7 cellular contexts compared by ENCODE assay signal in genomic region chr16:11784980-11785599, GRCh38. TPM values are rescaled to one million over a fixed set of nuclear protein-coding genes. Genes with fewer than 3 reads are reported as not detected.
A peak's percentile ranks its signal among the peaks of the same experiment; 100 is the strongest.
DNase-seq lines count a peak whose midpoint lies in the region; ATAC-seq, FAIRE-seq and TF ChIP-seq lines count a peak whose summit lies in the region.
"Not testable (repeated sequence)": the region's sequence is repeated elsewhere in the genome, so short reads cannot be mapped to it uniquely, and the experiment has no call there.

No MANE protein-coding gene starts in this region.

- peak overlapping the region; percentile 19; the same call in 1 of the 2 replicates for H2BK120ac ChIP-seq in IMR-90 (ENCODE audit: low read depth, low read length)
- H2BK120ac ChIP-seq in trophoblast cell (ENCODE audit: insufficient read depth, low read length, poor library complexity) = not testable (repeated sequence)

- not testable (repeated sequence) for H3K56ac ChIP-seq in IMR-90 (ENCODE audit: extremely low read depth, insufficient read depth, low read length)

- intact Hi-C loops in IMR-90 (cut with micrococcal nuclease); HepG2 (cut with micrococcal nuclease; ENCODE audit: unreplicated experiment): not testable (repeated sequence)
- intact Hi-C loops in tibial artery (cut with DNase I; ENCODE audit: low total_unique reads) = loop anchor here (5.0 kb wide), 1 partner anchor 528 kb away; the partner anchor contains the start of gene SOCS1

- not testable (repeated sequence) for TF ChIP-seq POLR2A in IMR-90 (IDR thresholded peaks at IDR 0.05; ENCODE audit: low read depth, low read length); HepG2 (IDR thresholded peaks at IDR 0.05; ENCODE audit: insufficient read depth in 1 of 2, low read depth in 2 of 2, low read length in 2 of 2)

- not testable (repeated sequence) for H2BK5ac ChIP-seq in IMR-90 (ENCODE audit: low read depth, low read length, poor library complexity, severe bottlenecking); trophoblast cell (ENCODE audit: low read depth, low read length, poor library complexity)

- H3K9me3 Mint-ChIP-seq in T-helper 1 cell treated with Interleukin-12 subunit alpha and Interleukin-12 subunit beta and Interleukin-4 antibody, amounts not matched to agents 30 μg/mL and 1 μg/mL, for 36 hours; activated T-cell treated with anti-CD3 and anti-CD28 coated beads, Interleukin-2, amount 50 U/mL, for 24 hours; activated naive CD8-positive, alpha-beta T cell treated with anti-CD3 and anti-CD28 coated beads, Interleukin-2, amount 10 ng/mL, durations not matched to agents 7 days and 5 days: not testable (repeated sequence)

- peak overlapping the region; percentile 95 for H3K27ac Mint-ChIP-seq in T-helper 1 cell treated with Interleukin-12 subunit alpha and Interleukin-12 subunit beta and Interleukin-4 antibody, amounts not matched to agents 30 μg/mL and 1 μg/mL, for 36 hours
- peak overlapping the region; percentile 87 for H3K27ac Mint-ChIP-seq in activated T-cell treated with anti-CD3 and anti-CD28 coated beads, Interleukin-2, amount 50 U/mL, for 24 hours
- H3K27ac Mint-ChIP-seq in activated naive CD8-positive, alpha-beta T cell treated with anti-CD3 and anti-CD28 coated beads, Interleukin-2, amount 10 ng/mL, durations not matched to agents 7 days and 5 days = peak overlapping the region; percentile 92

- CTCF ChIA-PET in IMR-90 (lab: Yijun Ruan, JAX) = interaction anchor here (1.0 kb wide), 1 partner anchor 12 kb away, joined by 12 read pairs; no protein-coding TSS in a partner anchor
- CTCF ChIA-PET in HepG2 (lab: Yijun Ruan, JAX; ENCODE audit: low intra/inter-chr PET ratio, low total read pairs) = not testable (repeated sequence)

- H3K9me1 ChIP-seq in IMR-90 (ENCODE audit: insufficient read depth, low read length) = peaks cover 13% of the 10 kb centered on the region

- H2BK12ac ChIP-seq in trophoblast cell (ENCODE audit: low read length) = peak overlapping the region; percentile 33

- not testable (repeated sequence) for H3K14ac ChIP-seq in IMR-90 (replicated peaks; ENCODE audit: low read depth, low read length); trophoblast cell (ENCODE audit: low read length)

- in situ Hi-C loops in IMR-90 (cut with MboI; ENCODE audit: low sequenced_read_pairs); HepG2 (cut with HindIII; ENCODE audit: extremely low pct_ligation_motif_present, low pct_unique_long_range_greater_than_20kb): not testable (repeated sequence)

- H3K4me1 ChIP-seq in IMR-90 (ENCODE audit: control insufficient read depth, insufficient read depth, low read length) (peaks cover 27% of the 10 kb centered on the region), HepG2 (ENCODE audit: insufficient read depth, low read length) (peaks cover 84% of the 10 kb centered on the region), trophoblast cell (ENCODE audit: control insufficient read depth in 1 of 2, insufficient read depth in 2 of 2, low read length in 2 of 2) (peaks cover 14 to 16% of the 10 kb centered on the region in 2 experiments), tibial artery (peaks cover 0 to 91% (median 43%) of the 10 kb centered on the region in 4 donors)

- not testable (repeated sequence) for H4K5ac ChIP-seq in IMR-90 (ENCODE audit: low read depth, low read length)

- H3K27ac ChIP-seq in IMR-90 (ENCODE audit: insufficient read depth, low read length) (0 out of 2 replicates have a peak overlapping the region, but pooled peaks have one; percentile 31), HepG2 (ENCODE audit: extremely low read length, insufficient read depth, low read length) (peak overlapping the region; percentile 72), tibial artery (peak overlapping the region; percentile 77 to 90)
- H3K27ac ChIP-seq in trophoblast cell (ENCODE audit: low read depth, low read length) = not testable (repeated sequence)

- H3K4me3 ChIP-seq in IMR-90 (ENCODE audit: insufficient read depth, low read depth, low read length); HepG2 (replicated peaks in 1 of 3; ENCODE audit: insufficient read depth in 1 of 3, low read depth in 2 of 3, low read length in 3 of 3); trophoblast cell (ENCODE audit: low read depth, low read length); tibial artery: not testable (repeated sequence)

- H3K79me1 ChIP-seq in IMR-90 (ENCODE audit: low read depth in 1 of 2, low read length in 2 of 2) = peaks cover 15 to 69% of the 10 kb centered on the region in 2 experiments
- H3K79me1 ChIP-seq in trophoblast cell (ENCODE audit: low read length) = not testable (repeated sequence)

- DNase-seq in IMR-90; activated T-cell treated with anti-CD3 and anti-CD28 coated beads, Interleukin-2, amount 50 U/mL, for 24 hours; activated naive CD8-positive, alpha-beta T cell treated with anti-CD3 and anti-CD28 coated beads, Interleukin-2, amount 10 ng/mL, durations not matched to agents 7 days and 5 days; HepG2 (ENCODE audit: low spot score); trophoblast cell; tibial artery: not testable (repeated sequence)

- not testable (repeated sequence) for H3K27me3 Mint-ChIP-seq in T-helper 1 cell treated with Interleukin-12 subunit alpha and Interleukin-12 subunit beta and Interleukin-4 antibody, amounts not matched to agents 30 μg/mL and 1 μg/mL, for 36 hours (ENCODE audit: low read depth); activated T-cell treated with anti-CD3 and anti-CD28 coated beads, Interleukin-2, amount 50 U/mL, for 24 hours; activated naive CD8-positive, alpha-beta T cell treated with anti-CD3 and anti-CD28 coated beads, Interleukin-2, amount 10 ng/mL, durations not matched to agents 7 days and 5 days

- WGBS in IMR-90 (ENCODE audit: extremely low coverage in 2 of 2, insufficient read length in 1 of 2), 2 experiments = 100% methylated on average over 1 of the region's 13 CpGs; no CpG with 5 or more reads in 1 of the 2 experiments
- WGBS in HepG2 (ENCODE audit: low lambda C conversion rate) = 96% methylated on average over 13 of the region's 13 CpGs
- no CpG with 5 or more reads among the region's 13 CpGs for whole genome bisulfite sequencing in trophoblast cell (ENCODE audit: extremely low coverage, insufficient coverage, insufficient read length)

- H2AK9ac ChIP-seq in IMR-90 (replicated peaks; ENCODE audit: low read depth, low read length, poor library complexity) = not testable (repeated sequence)

- not testable (repeated sequence) for H3K4me2 ChIP-seq in IMR-90 (ENCODE audit: low read depth, low read length); trophoblast cell (ENCODE audit: low read length)
- H3K4me2 ChIP-seq in HepG2 (ENCODE audit: low read depth, low read length) = peak overlapping the region; percentile 72

- not testable (repeated sequence) for BruUV-seq in IMR-90 (replicated peaks; lab: Mats Ljungman, UMichigan); HepG2 (replicated peaks; lab: Mats Ljungman, UMichigan)

- not testable (repeated sequence) for H4K8ac ChIP-seq in IMR-90 (ENCODE audit: low read depth in 2 of 2, low read length in 2 of 2); trophoblast cell (ENCODE audit: low read depth, low read length)

- H3K9ac ChIP-seq in IMR-90 (ENCODE audit: low read depth, low read length); HepG2 (ENCODE audit: insufficient read depth, low read depth, low read length); trophoblast cell (ENCODE audit: low read length): not testable (repeated sequence)

- dilution Hi-C loops in IMR-90 (cut with HindIII; ENCODE audit: low sequenced_read_pairs, unreplicated experiment) = not testable (repeated sequence)

- ATAC-seq in IMR-90 (ENCODE audit: low read depth); activated naive CD8-positive, alpha-beta T cell treated with anti-CD3 and anti-CD28 coated beads, Interleukin-2, amount 10 ng/mL, durations not matched to agents 7 days and 5 days (ENCODE audit: low read depth); HepG2: not testable (repeated sequence)

- not testable (repeated sequence) for TF ChIP-seq CTCF in IMR-90 (conservative IDR thresholded peaks at IDR 0.05; ENCODE audit: low read depth, low read length); HepG2 (CRISPR knock-in tag; IDR thresholded peaks at IDR 0.05); tibial artery (IDR thresholded peaks at IDR 0.05)

- not testable (repeated sequence) for FAIRE-seq in HepG2 (lab: Jason Lieb, UNC)

- not testable (repeated sequence) for H2AFZ ChIP-seq in IMR-90 (replicated peaks; ENCODE audit: low read length, poor library complexity); HepG2 (ENCODE audit: low read length); trophoblast cell (ENCODE audit: insufficient read depth, low read length, poor library complexity)

- H3K36me3 Mint-ChIP-seq in T-helper 1 cell treated with Interleukin-12 subunit alpha and Interleukin-12 subunit beta and Interleukin-4 antibody, amounts not matched to agents 30 μg/mL and 1 μg/mL, for 36 hours (ENCODE audit: low read depth) = peaks cover 28% of the 10 kb centered on the region
- peaks cover 35% of the 10 kb centered on the region for H3K36me3 Mint-ChIP-seq in activated T-cell treated with anti-CD3 and anti-CD28 coated beads, Interleukin-2, amount 50 U/mL, for 24 hours (ENCODE audit: low read depth)
- H3K36me3 Mint-ChIP-seq in activated naive CD8-positive, alpha-beta T cell treated with anti-CD3 and anti-CD28 coated beads, Interleukin-2, amount 10 ng/mL, durations not matched to agents 7 days and 5 days = not testable (repeated sequence)

- H4K12ac ChIP-seq in trophoblast cell (ENCODE audit: low read depth, low read length) = not testable (repeated sequence)

- H3K23ac ChIP-seq in IMR-90 (ENCODE audit: low read depth, low read length); trophoblast cell (ENCODE audit: low read length): not testable (repeated sequence)

- H3K4ac ChIP-seq in IMR-90 (ENCODE audit: low read depth, low read length) = not testable (repeated sequence)
- peak overlapping the region; percentile 92 for H3K4ac ChIP-seq in trophoblast cell (ENCODE audit: low read depth, low read length)

- POLR2A ChIA-PET in IMR-90 (lab: Charles Lee; ENCODE audit: unreplicated experiment) = not testable (repeated sequence)
- POLR2A ChIA-PET in activated naive CD8-positive, alpha-beta T cell treated with anti-CD3 and anti-CD28 coated beads, Interleukin-2, amount 10 ng/mL, durations not matched to agents 7 days and 5 days (lab: Charles Lee) = interaction anchor here (0.7 to 4.2 kb wide), 5 partner anchors 10 to 66 kb away, joined by 3 to 21 read pairs (median 4); partner anchors contain the start of genes RSL1D1, TXNDC11 and ZC3H7A
- POLR2A ChIA-PET in HepG2 (lab: Yijun Ruan, JAX) = interaction anchor here (0.6 to 4.0 kb wide), 5 partner anchors 11 to 43 kb away, joined by 3 to 35 read pairs (median 4); partner anchors contain the start of genes TXNDC11 and ZC3H7A

- not testable (repeated sequence) for TF ChIP-seq RAD21 in IMR-90 (IDR thresholded peaks at IDR 0.05; ENCODE audit: low read length); HepG2 (CRISPR knock-in tag; IDR thresholded peaks at IDR 0.05)

- H2BK20ac ChIP-seq in IMR-90 (ENCODE audit: low read depth, low read length) = not testable (repeated sequence)

- H3K4me1 Mint-ChIP-seq in T-helper 1 cell treated with Interleukin-12 subunit alpha and Interleukin-12 subunit beta and Interleukin-4 antibody, amounts not matched to agents 30 μg/mL and 1 μg/mL, for 36 hours (ENCODE audit: low read depth) = peaks cover 59% of the 10 kb centered on the region
- peaks cover 83% of the 10 kb centered on the region for H3K4me1 Mint-ChIP-seq in activated T-cell treated with anti-CD3 and anti-CD28 coated beads, Interleukin-2, amount 50 U/mL, for 24 hours (ENCODE audit: low read depth)
- H3K4me1 Mint-ChIP-seq in activated naive CD8-positive, alpha-beta T cell treated with anti-CD3 and anti-CD28 coated beads, Interleukin-2, amount 10 ng/mL, durations not matched to agents 7 days and 5 days = peaks cover 55% of the 10 kb centered on the region

- H3K27me3 ChIP-seq in IMR-90 (ENCODE audit: control insufficient read depth, insufficient read depth, low read length); HepG2 (ENCODE audit: control insufficient read depth in 1 of 2, insufficient read depth in 2 of 2, low read length in 2 of 2); trophoblast cell (ENCODE audit: insufficient read depth, low read length); tibial artery: not testable (repeated sequence)

- not testable (repeated sequence) for H3K18ac ChIP-seq in IMR-90 (ENCODE audit: low read depth, low read length)
- H3K18ac ChIP-seq in trophoblast cell (ENCODE audit: low read length) = peak overlapping the region; percentile 69

- H2AK5ac ChIP-seq in IMR-90 (ENCODE audit: low read depth, low read length) = peak overlapping the region; percentile 57; the same call in 1 of the 2 replicates
- H2AK5ac ChIP-seq in trophoblast cell (ENCODE audit: low read length) = not testable (repeated sequence)

- peaks cover 30% of the 10 kb centered on the region for H4K20me1 ChIP-seq in IMR-90 (ENCODE audit: insufficient read depth, low read length)
- H4K20me1 ChIP-seq in HepG2 (ENCODE audit: insufficient read depth, low read length) = not testable (repeated sequence)

- H3K9me3 ChIP-seq in IMR-90 (ENCODE audit: control insufficient read depth, insufficient read depth, low read length); HepG2 (ENCODE audit: low read length); trophoblast cell (ENCODE audit: insufficient read depth, low read depth, low read length); tibial artery: not testable (repeated sequence)

- H3K4me3 Mint-ChIP-seq in T-helper 1 cell treated with Interleukin-12 subunit alpha and Interleukin-12 subunit beta and Interleukin-4 antibody, amounts not matched to agents 30 μg/mL and 1 μg/mL, for 36 hours; activated T-cell treated with anti-CD3 and anti-CD28 coated beads, Interleukin-2, amount 50 U/mL, for 24 hours; activated naive CD8-positive, alpha-beta T cell treated with anti-CD3 and anti-CD28 coated beads, Interleukin-2, amount 10 ng/mL, durations not matched to agents 7 days and 5 days: not testable (repeated sequence)

- not testable (repeated sequence) for H3K36me3 ChIP-seq in IMR-90 (ENCODE audit: control insufficient read depth, insufficient read depth, low read length); trophoblast cell (ENCODE audit: control insufficient read depth in 1 of 2, insufficient read depth in 2 of 2, low read length in 2 of 2); tibial artery
- peaks cover 4 to 17% of the 10 kb centered on the region in 2 experiments; a peak in 4 of 5 replicates for H3K36me3 ChIP-seq in HepG2 (replicated peaks in 1 of 2; ENCODE audit: control insufficient read depth in 1 of 2, insufficient read depth in 2 of 2, low read length in 2 of 2)

- H3K79me2 ChIP-seq in HepG2 (ENCODE audit: insufficient read depth, low read length) = peaks cover 83% of the 10 kb centered on the region
- H3K79me2 ChIP-seq in trophoblast cell (ENCODE audit: control insufficient read depth, insufficient read depth, low read length, poor library complexity) = peaks cover 19% of the 10 kb centered on the region

- not testable (repeated sequence) for H2BK15ac ChIP-seq in IMR-90 (ENCODE audit: low read depth, low read length)

- TF ChIP-seq EP300 in HepG2 (IDR thresholded peaks at IDR 0.05; ENCODE audit: low read depth in 2 of 2, low read length in 2 of 2); HepG2 (CRISPR knock-in tag; IDR thresholded peaks at IDR 0.05; ENCODE audit: borderline replicate concordance): not testable (repeated sequence)

- not testable (repeated sequence) for H4K91ac ChIP-seq in IMR-90 (ENCODE audit: insufficient read depth, low read depth, low read length); trophoblast cell (ENCODE audit: low read depth, low read length)

RNA-seq across cellular contexts. Expression of gene ZC3H7A, which starts 12.0 kb away (rescaled TPM):
- 22.2 and 33.3 TPM in 2 replicates for total RNA-seq in IMR-90 (2012; rRNA removed)
- 48.3 and 53.9 TPM in 2 replicates for polyA plus RNA-seq in IMR-90 (2012; rRNA removed)
- polyA plus RNA-seq in IMR-90 (2012; cell fraction: cytosol; rRNA removed) = 11.5 and 30.5 TPM in 2 replicates
- 11.4 and 92.1 TPM in 2 replicates for polyA plus RNA-seq in IMR-90 (2012; cell fraction: nucleus; rRNA removed; ENCODE audit: low replicate concordance)
- 10 to 100 TPM; 73.1 to 82.5 TPM for total RNA-seq in activated naive CD8-positive, alpha-beta T cell treated with anti-CD3 and anti-CD28 coated beads, Interleukin-2, amount 10 ng/mL, durations not matched to agents 7 days and 5 days
- 29.2 and 51.5 TPM in 2 replicates for total RNA-seq in HepG2 (2016; rRNA removed; fragmentation: Illumina TruSeq; extraction: Trizol)
- 36.4 and 39.0 TPM in 2 replicates for total RNA-seq in HepG2 (2016; cell fraction: cytosol; rRNA removed; fragmentation: Illumina TruSeq; extraction: Trizol; ENCODE audit: low read depth)
- total RNA-seq in HepG2 (2016; cell fraction: insoluble cytoplasmic fraction; rRNA removed; fragmentation: Illumina TruSeq; extraction: Trizol) = 27.9 and 45.5 TPM in 2 replicates
- total RNA-seq in HepG2 (2016; cell fraction: membrane; rRNA removed; fragmentation: Illumina TruSeq; extraction: Trizol) = 21.9 and 22.1 TPM in 2 replicates
- 62.9 and 69.9 TPM in 2 replicates for total RNA-seq in HepG2 (2016; cell fraction: nucleus; rRNA removed; fragmentation: Illumina TruSeq; extraction: Trizol)
- 28.4 and 36.8 TPM in 2 replicates for polyA plus RNA-seq in HepG2 (2011; rRNA removed)
- polyA plus RNA-seq in HepG2 (2011; cell fraction: cytosol; rRNA removed) = 17.3 and 26.0 TPM in 2 replicates
- 65.4 and 82.1 TPM in 2 replicates for polyA plus RNA-seq in HepG2 (2011; cell fraction: nucleus; rRNA removed)
- polyA plus RNA-seq in HepG2 (2012) = 38.8 and 45.6 TPM in 2 replicates
- polyA plus RNA-seq in HepG2 (2016; cell fraction: cytosol; fragmentation: Illumina TruSeq; extraction: Trizol; ENCODE audit: low read depth) = 7.0 and 7.9 TPM in 2 replicates
- 53.0 and 59.0 TPM in 2 replicates for polyA plus RNA-seq in HepG2 (2016; cell fraction: insoluble cytoplasmic fraction; fragmentation: Illumina TruSeq; extraction: Trizol; ENCODE audit: low read depth)
- polyA plus RNA-seq in HepG2 (2016; cell fraction: membrane; fragmentation: Illumina TruSeq; extraction: Trizol; ENCODE audit: low read depth) = 12.7 and 13.1 TPM in 2 replicates
- polyA plus RNA-seq in HepG2 (2016; cell fraction: nucleus; fragmentation: Illumina TruSeq; extraction: Trizol; ENCODE audit: insufficient read depth, low read depth) = 118 and 123 TPM in 2 replicates
- 15.6 and 21.1 TPM in 2 replicates for polyA minus RNA-seq in HepG2 (2011; rRNA and poly(A)+ RNA removed; ENCODE audit: low replicate concordance)
- 19.2 and 27.3 TPM in 2 replicates for polyA minus RNA-seq in HepG2 (2011; cell fraction: cytosol; rRNA and poly(A)+ RNA removed)
- polyA minus RNA-seq in HepG2 (2011; cell fraction: nucleus; rRNA and poly(A)+ RNA removed) = 93.7 and 101 TPM in 2 replicates
- polyA plus RNA-seq in trophoblast cell (2013) = 37.2 and 37.3 TPM in 2 replicates

RNA-seq across cellular contexts. Expression of gene TXNDC11, which starts 42.4 kb away (rescaled TPM):
- total RNA-seq in IMR-90 (2012; rRNA removed) (23.9 and 25.3 TPM in 2 replicates), HepG2 (2016; rRNA removed; fragmentation: Illumina TruSeq; extraction: Trizol) (46.4 and 74.9 TPM in 2 replicates)
- polyA plus RNA-seq in IMR-90 (2012; rRNA removed) (42.9 and 50.0 TPM in 2 replicates), HepG2 (2011; rRNA removed) (123 and 124 TPM in 2 replicates)
- polyA plus RNA-seq in IMR-90 (2012; cell fraction: cytosol; rRNA removed) = 37.8 and 42.7 TPM in 2 replicates
- 42.1 and 47.2 TPM in 2 replicates for polyA plus RNA-seq in IMR-90 (2012; cell fraction: nucleus; rRNA removed; ENCODE audit: low replicate concordance)
- total RNA-seq in activated naive CD8-positive, alpha-beta T cell treated with anti-CD3 and anti-CD28 coated beads, Interleukin-2, amount 10 ng/mL, durations not matched to agents 7 days and 5 days = 10 to 100 TPM; 30.7 to 38.3 TPM
- total RNA-seq in HepG2 (2016; cell fraction: cytosol; rRNA removed; fragmentation: Illumina TruSeq; extraction: Trizol; ENCODE audit: low read depth) = 35.1 and 37.4 TPM in 2 replicates
- total RNA-seq in HepG2 (2016; cell fraction: insoluble cytoplasmic fraction; rRNA removed; fragmentation: Illumina TruSeq; extraction: Trizol) = 41.1 and 74.2 TPM in 2 replicates
- 66.4 and 69.7 TPM in 2 replicates for total RNA-seq in HepG2 (2016; cell fraction: membrane; rRNA removed; fragmentation: Illumina TruSeq; extraction: Trizol)
- 67.8 and 74.4 TPM in 2 replicates for total RNA-seq in HepG2 (2016; cell fraction: nucleus; rRNA removed; fragmentation: Illumina TruSeq; extraction: Trizol)
- polyA plus RNA-seq in HepG2 (2011; cell fraction: cytosol; rRNA removed) = 124 and 127 TPM in 2 replicates
- 90.0 and 92.7 TPM in 2 replicates for polyA plus RNA-seq in HepG2 (2011; cell fraction: nucleus; rRNA removed)
- polyA plus RNA-seq in HepG2 (2012) = 52.3 and 58.7 TPM in 2 replicates
- 27.8 and 29.0 TPM in 2 replicates for polyA plus RNA-seq in HepG2 (2016; cell fraction: cytosol; fragmentation: Illumina TruSeq; extraction: Trizol; ENCODE audit: low read depth)
- 50.3 and 56.6 TPM in 2 replicates for polyA plus RNA-seq in HepG2 (2016; cell fraction: insoluble cytoplasmic fraction; fragmentation: Illumina TruSeq; extraction: Trizol; ENCODE audit: low read depth)
- polyA plus RNA-seq in HepG2 (2016; cell fraction: membrane; fragmentation: Illumina TruSeq; extraction: Trizol; ENCODE audit: low read depth) = 51.9 and 62.9 TPM in 2 replicates
- polyA plus RNA-seq in HepG2 (2016; cell fraction: nucleus; fragmentation: Illumina TruSeq; extraction: Trizol; ENCODE audit: insufficient read depth, low read depth) = 110 TPM in 2 replicates
- polyA minus RNA-seq in HepG2 (2011; rRNA and poly(A)+ RNA removed; ENCODE audit: low replicate concordance) = 53.2 and 119 TPM in 2 replicates
- polyA minus RNA-seq in HepG2 (2011; cell fraction: cytosol; rRNA and poly(A)+ RNA removed) = 62.7 TPM in 2 replicates
- polyA minus RNA-seq in HepG2 (2011; cell fraction: nucleus; rRNA and poly(A)+ RNA removed) = 73.1 and 73.3 TPM in 2 replicates
- polyA plus RNA-seq in trophoblast cell (2013) = 27.9 and 29.6 TPM in 2 replicates
